Comparison of ENCODE assay signal across 1 cellular context in genomic region chr1:210400043-210400840, GRCh38.
TF ChIP-seq lines count a peak whose summit lies in the region.

No MANE protein-coding gene starts in this region.

TF ChIP-seq in SK-N-SH treated with all-trans-retinoic acid at 6 μM for 48 hours, 23 proteins besides CTCF, POLR2A, EP300 and RAD21 (continued from another document):
- TF ChIP-seq PATZ1 (CRISPR knock-in tag; IDR thresholded peaks at IDR 0.05; ENCODE audit: borderline replicate concordance) (no peak), ZC3H10 (CRISPR knock-in tag; IDR thresholded peaks at IDR 0.05) (no peak), ZFP30 (CRISPR knock-in tag; IDR thresholded peaks at IDR 0.05) (no peak), GLIS3 (CRISPR knock-in tag; IDR thresholded peaks at IDR 0.05) (no peak), BACH2 (CRISPR knock-in tag; IDR thresholded peaks at IDR 0.05; ENCODE audit: borderline replicate concordance) (no peak)
